In genomic region chr10:96043157-96043894, GRCh38 we compare ENCODE assay signal across 1 cellular context.
A peak's percentile ranks its signal among the peaks of the same experiment; 100 is the strongest.
TF ChIP-seq lines count a peak whose summit lies in the region.

TSS of gene CCNJ (plus strand) at chr10:96043583. CDS start at chr10:96044394, 811 bp downstream.

TF ChIP-seq in HepG2, 621 proteins besides CTCF, POLR2A, EP300 and RAD21 (continued from another document):
- TF ChIP-seq, protein P1, sequence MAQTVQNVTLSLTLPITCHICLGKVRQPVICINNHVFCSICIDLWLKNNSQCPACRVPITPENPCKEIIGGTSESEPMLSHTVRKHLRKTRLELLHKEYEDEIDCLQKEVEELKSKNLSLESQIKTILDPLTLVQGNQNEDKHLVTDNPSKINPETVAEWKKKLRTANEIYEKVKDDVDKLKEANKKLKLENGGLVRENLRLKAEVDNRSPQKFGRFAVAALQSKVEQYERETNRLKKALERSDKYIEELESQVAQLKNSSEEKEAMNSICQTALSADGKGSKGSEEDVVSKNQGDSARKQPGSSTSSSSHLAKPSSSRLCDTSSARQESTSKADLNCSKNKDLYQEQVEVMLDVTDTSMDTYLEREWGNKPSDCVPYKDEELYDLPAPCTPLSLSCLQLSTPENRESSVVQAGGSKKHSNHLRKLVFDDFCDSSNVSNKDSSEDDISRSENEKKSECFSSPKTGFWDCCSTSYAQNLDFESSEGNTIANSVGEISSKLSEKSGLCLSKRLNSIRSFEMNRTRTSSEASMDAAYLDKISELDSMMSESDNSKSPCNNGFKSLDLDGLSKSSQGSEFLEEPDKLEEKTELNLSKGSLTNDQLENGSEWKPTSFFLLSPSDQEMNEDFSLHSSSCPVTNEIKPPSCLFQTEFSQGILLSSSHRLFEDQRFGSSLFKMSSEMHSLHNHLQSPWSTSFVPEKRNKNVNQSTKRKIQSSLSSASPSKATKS (CRISPR knock-in tag; IDR thresholded peaks at IDR 0.05), result no peak; the same call in 1 of the 2 replicates
- TF ChIP-seq ZNF275 (CRISPR knock-in tag; IDR thresholded peaks at IDR 0.05; ENCODE audit: borderline replicate concordance), result no peak; the same call in 1 of the 2 replicates
- TF ChIP-seq ZBTB42 (CRISPR knock-in tag; IDR thresholded peaks at IDR 0.05), result no peak; the same call in 1 of the 2 replicates
- peak; percentile 12; the same call in 1 of the 2 replicates for TF ChIP-seq TFE3 (CRISPR knock-in tag; IDR thresholded peaks at IDR 0.05)
- TF ChIP-seq SMAD3 (CRISPR knock-in tag; IDR thresholded peaks at IDR 0.05), result 0 out of 2 replicates have a peak, but pooled peaks have one; percentile 17
- TF ChIP-seq DNMT3B (CRISPR knock-in tag; conservative IDR thresholded peaks at IDR 0.05), result no peak
- no peak for TF ChIP-seq ZNF784 (CRISPR knock-in tag; IDR thresholded peaks at IDR 0.05; ENCODE audit: borderline replicate concordance)
- TF ChIP-seq MEF2D (CRISPR knock-in tag; IDR thresholded peaks at IDR 0.05), result peak; percentile 31; the same call in 1 of the 2 replicates
- TF ChIP-seq, protein P2, sequence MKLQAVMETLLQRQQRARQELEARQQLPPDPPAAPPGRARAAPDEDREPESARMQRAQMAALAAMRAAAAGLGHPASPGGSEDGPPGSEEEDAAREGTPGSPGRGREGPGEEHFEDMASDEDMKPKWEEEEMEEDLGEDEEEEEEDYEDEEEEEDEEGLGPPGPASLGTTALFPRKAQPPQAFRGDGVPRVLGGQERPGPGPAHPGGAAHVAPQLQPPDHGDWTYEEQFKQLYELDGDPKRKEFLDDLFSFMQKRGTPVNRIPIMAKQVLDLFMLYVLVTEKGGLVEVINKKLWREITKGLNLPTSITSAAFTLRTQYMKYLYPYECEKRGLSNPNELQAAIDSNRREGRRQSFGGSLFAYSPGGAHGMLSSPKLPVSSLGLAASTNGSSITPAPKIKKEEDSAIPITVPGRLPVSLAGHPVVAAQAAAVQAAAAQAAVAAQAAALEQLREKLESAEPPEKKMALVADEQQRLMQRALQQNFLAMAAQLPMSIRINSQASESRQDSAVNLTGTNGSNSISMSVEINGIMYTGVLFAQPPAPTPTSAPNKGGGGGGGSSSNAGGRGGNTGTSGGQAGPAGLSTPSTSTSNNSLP (IDR thresholded peaks at IDR 0.05; ENCODE audit: low read depth, low read length), result no peak
- peak; percentile 90 for TF ChIP-seq CENPT (CRISPR knock-in tag; IDR thresholded peaks at IDR 0.05; ENCODE audit: low read depth)
- no peak for TF ChIP-seq TBL1XR1 (IDR thresholded peaks at IDR 0.05; ENCODE audit: borderline replicate concordance, low read length, partially characterized antibody)
- 0 out of 2 replicates have a peak, but pooled peaks have one; percentile 32 for TF ChIP-seq SP2 (CRISPR knock-in tag; IDR thresholded peaks at IDR 0.05)
- TF ChIP-seq JUND (CRISPR knock-in tag; IDR thresholded peaks at IDR 0.05), result no peak
- TF ChIP-seq SAFB2 (CRISPR knock-in tag; IDR thresholded peaks at IDR 0.05; ENCODE audit: borderline replicate concordance, low read depth), result peak; percentile 39; the same call in 1 of the 2 replicates
- TF ChIP-seq ZNF274 (CRISPR knock-in tag; IDR thresholded peaks at IDR 0.05), result no peak; the same call in 1 of the 2 replicates
- TF ChIP-seq PHF20 (CRISPR knock-in tag; IDR thresholded peaks at IDR 0.05), result peak; percentile 32; the same call in 1 of the 2 replicates
- TF ChIP-seq ZNF776 (CRISPR knock-in tag; IDR thresholded peaks at IDR 0.05), result peak; percentile 92; the same call in 1 of the 2 replicates
- TF ChIP-seq ZNF263 (CRISPR knock-in tag; IDR thresholded peaks at IDR 0.05), result peak; percentile 65; the same call in 1 of the 2 replicates
- TF ChIP-seq UBTF (CRISPR knock-in tag; IDR thresholded peaks at IDR 0.05), result peak; percentile 88; the same call in 1 of the 2 replicates
- no peak; the same call in 1 of the 2 replicates for TF ChIP-seq ZNF580 (CRISPR knock-in tag; IDR thresholded peaks at IDR 0.05; ENCODE audit: borderline replicate concordance, low read depth)
- TF ChIP-seq ARNT2 (CRISPR knock-in tag; IDR thresholded peaks at IDR 0.05; ENCODE audit: low read depth), result peak; percentile 95
- no peak for TF ChIP-seq ZNF713 (CRISPR knock-in tag; IDR thresholded peaks at IDR 0.05)
- TF ChIP-seq MYC (CRISPR knock-in tag; IDR thresholded peaks at IDR 0.05; ENCODE audit: borderline replicate concordance), result peak; percentile 63; the same call in 1 of the 2 replicates
- peak; percentile 26; the same call in 1 of the 2 replicates for TF ChIP-seq ZNF224 (CRISPR knock-in tag; IDR thresholded peaks at IDR 0.05)
- no peak for TF ChIP-seq KDM6A (CRISPR knock-in tag; IDR thresholded peaks at IDR 0.05; ENCODE audit: low read depth)
- peak; percentile 67 for TF ChIP-seq ZNF331 (CRISPR knock-in tag; IDR thresholded peaks at IDR 0.05)
- no peak for TF ChIP-seq NPAS2 (CRISPR knock-in tag; IDR thresholded peaks at IDR 0.05; ENCODE audit: borderline replicate concordance)
- TF ChIP-seq NFIC (IDR thresholded peaks at IDR 0.05; ENCODE audit: low read length), result no peak
- no peak for TF ChIP-seq MAF1 (CRISPR knock-in tag; IDR thresholded peaks at IDR 0.05; ENCODE audit: borderline replicate concordance)
- TF ChIP-seq NR3C1 (CRISPR knock-in tag; IDR thresholded peaks at IDR 0.05), result no peak
- no peak for TF ChIP-seq THYN1 (CRISPR knock-in tag; IDR thresholded peaks at IDR 0.05; ENCODE audit: borderline replicate concordance, low read depth)
- TF ChIP-seq BRD4 (CRISPR knock-in tag; IDR thresholded peaks at IDR 0.05), result no peak
- TF ChIP-seq MXI1 (IDR thresholded peaks at IDR 0.05; ENCODE audit: borderline replicate concordance, low read depth, low read length), result peak; percentile 88; the same call in 2 of the 3 replicates
- 0 out of 2 replicates have a peak, but pooled peaks have one; percentile 43 for TF ChIP-seq HOXA5 (CRISPR knock-in tag; IDR thresholded peaks at IDR 0.05)
- peak; percentile 95; the same call in 1 of the 2 replicates for TF ChIP-seq ZNF367 (CRISPR knock-in tag; IDR thresholded peaks at IDR 0.05; ENCODE audit: borderline replicate concordance)
- TF ChIP-seq SMC3 (IDR thresholded peaks at IDR 0.05; ENCODE audit: low read length), result no peak
- TF ChIP-seq ZNF335 (CRISPR knock-in tag; IDR thresholded peaks at IDR 0.05), result no peak
- TF ChIP-seq ZNF260 (CRISPR knock-in tag; IDR thresholded peaks at IDR 0.05; ENCODE audit: borderline replicate concordance, low read depth), result no peak
